ENCODE assay signal across 1 cellular context in the genomic region with DNA sequence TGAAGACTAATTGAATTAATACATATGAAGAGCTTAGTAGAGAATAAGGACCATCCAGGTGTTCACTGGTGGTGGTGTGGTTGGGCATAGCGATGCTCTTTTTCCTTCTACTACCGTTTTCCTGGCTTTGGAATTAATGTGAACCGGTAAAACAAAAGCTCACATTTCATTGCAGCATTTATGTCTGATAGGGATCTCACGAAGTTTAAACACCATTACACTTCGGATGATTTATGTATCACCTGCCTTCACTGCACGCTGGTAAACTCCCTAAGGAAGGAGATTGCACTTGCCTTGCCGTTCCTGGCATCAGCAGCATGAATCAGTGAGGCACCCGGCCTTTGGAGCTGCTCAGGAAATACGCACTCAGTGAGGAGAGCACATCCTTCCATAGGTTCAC.
TF ChIP-seq lines count a peak whose summit lies in the region.

No MANE protein-coding gene starts in this region.

TF ChIP-seq in HEK293, 187 proteins besides CTCF, POLR2A, EP300 and RAD21 (continued from another document):
- TF ChIP-seq, protein P1, sequence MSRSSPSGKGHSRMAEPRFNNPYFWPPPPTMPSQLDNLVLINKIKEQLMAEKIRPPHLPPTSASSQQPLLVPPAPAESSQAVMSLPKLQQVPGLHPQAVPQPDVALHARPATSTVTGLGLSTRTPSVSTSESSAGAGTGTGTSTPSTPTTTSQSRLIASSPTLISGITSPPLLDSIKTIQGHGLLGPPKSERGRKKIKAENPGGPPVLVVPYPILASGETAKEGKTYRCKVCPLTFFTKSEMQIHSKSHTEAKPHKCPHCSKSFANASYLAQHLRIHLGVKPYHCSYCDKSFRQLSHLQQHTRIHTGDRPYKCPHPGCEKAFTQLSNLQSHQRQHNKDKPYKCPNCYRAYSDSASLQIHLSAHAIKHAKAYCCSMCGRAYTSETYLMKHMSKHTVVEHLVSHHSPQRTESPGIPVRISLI (tag by site-specific recombination; IDR thresholded peaks at IDR 0.05), result no peak
- TF ChIP-seq ZNF596 (tag by site-specific recombination; IDR thresholded peaks at IDR 0.05) (no peak), ZNF292 (tag by site-specific recombination; IDR thresholded peaks at IDR 0.05; ENCODE audit: borderline replicate concordance, low read depth) (no peak), ZNF404 (tag by site-specific recombination; IDR thresholded peaks at IDR 0.05) (no peak), ZFHX2 (tag by site-specific recombination; conservative IDR thresholded peaks at IDR 0.05) (no peak), ZNF530 (tag by site-specific recombination; IDR thresholded peaks at IDR 0.05; ENCODE audit: low read depth) (no peak), ZNF610 (tag by site-specific recombination; IDR thresholded peaks at IDR 0.05; ENCODE audit: borderline replicate concordance) (peak; percentile 55; the same call in 1 of the 2 replicates), ZNF311 (tag by site-specific recombination; IDR thresholded peaks at IDR 0.05; ENCODE audit: borderline replicate concordance) (no peak), ZSCAN23 (tag by site-specific recombination; IDR thresholded peaks at IDR 0.05) (no peak), ZFP37 (tag by site-specific recombination; IDR thresholded peaks at IDR 0.05) (no peak), ZNF2 (tag by site-specific recombination; IDR thresholded peaks at IDR 0.05) (no peak), ZBTB8A (tag by site-specific recombination; IDR thresholded peaks at IDR 0.05) (0 out of 2 replicates have a peak, but pooled peaks have one; percentile 7), ZNF664 (tag by site-specific recombination; IDR thresholded peaks at IDR 0.05) (no peak), ZNF629 (tag by site-specific recombination; IDR thresholded peaks at IDR 0.05) (peak; percentile 76), SETDB1 (IDR thresholded peaks at IDR 0.05; ENCODE audit: insufficient read length, low read length) (no peak), GFI1B (tag by site-specific recombination; IDR thresholded peaks at IDR 0.05) (no peak), ZNF324 (tag by site-specific recombination; IDR thresholded peaks at IDR 0.05) (no peak), SCRT1 (tag by site-specific recombination; IDR thresholded peaks at IDR 0.05; ENCODE audit: borderline replicate concordance) (no peak), ZNF112 (tag by site-specific recombination; IDR thresholded peaks at IDR 0.05) (no peak), ZNF658 (tag by site-specific recombination; IDR thresholded peaks at IDR 0.05) (no peak), HOXD13 (CRISPR knock-in tag; IDR thresholded peaks at IDR 0.05; ENCODE audit: borderline replicate concordance) (no peak), IKZF3 (tag by site-specific recombination; IDR thresholded peaks at IDR 0.05) (peak; percentile 55), ZNF677 (tag by site-specific recombination; IDR thresholded peaks at IDR 0.05) (no peak), ZEB2 (tag by site-specific recombination; IDR thresholded peaks at IDR 0.05) (peak; percentile 61)
- TF ChIP-seq, protein P2, sequence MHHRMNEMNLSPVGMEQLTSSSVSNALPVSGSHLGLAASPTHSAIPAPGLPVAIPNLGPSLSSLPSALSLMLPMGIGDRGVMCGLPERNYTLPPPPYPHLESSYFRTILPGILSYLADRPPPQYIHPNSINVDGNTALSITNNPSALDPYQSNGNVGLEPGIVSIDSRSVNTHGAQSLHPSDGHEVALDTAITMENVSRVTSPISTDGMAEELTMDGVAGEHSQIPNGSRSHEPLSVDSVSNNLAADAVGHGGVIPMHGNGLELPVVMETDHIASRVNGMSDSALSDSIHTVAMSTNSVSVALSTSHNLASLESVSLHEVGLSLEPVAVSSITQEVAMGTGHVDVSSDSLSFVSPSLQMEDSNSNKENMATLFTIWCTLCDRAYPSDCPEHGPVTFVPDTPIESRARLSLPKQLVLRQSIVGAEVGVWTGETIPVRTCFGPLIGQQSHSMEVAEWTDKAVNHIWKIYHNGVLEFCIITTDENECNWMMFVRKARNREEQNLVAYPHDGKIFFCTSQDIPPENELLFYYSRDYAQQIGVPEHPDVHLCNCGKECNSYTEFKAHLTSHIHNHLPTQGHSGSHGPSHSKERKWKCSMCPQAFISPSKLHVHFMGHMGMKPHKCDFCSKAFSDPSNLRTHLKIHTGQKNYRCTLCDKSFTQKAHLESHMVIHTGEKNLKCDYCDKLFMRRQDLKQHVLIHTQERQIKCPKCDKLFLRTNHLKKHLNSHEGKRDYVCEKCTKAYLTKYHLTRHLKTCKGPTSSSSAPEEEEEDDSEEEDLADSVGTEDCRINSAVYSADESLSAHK (tag by site-specific recombination; IDR thresholded peaks at IDR 0.05), result peak; percentile 66
- TF ChIP-seq, protein P3, sequence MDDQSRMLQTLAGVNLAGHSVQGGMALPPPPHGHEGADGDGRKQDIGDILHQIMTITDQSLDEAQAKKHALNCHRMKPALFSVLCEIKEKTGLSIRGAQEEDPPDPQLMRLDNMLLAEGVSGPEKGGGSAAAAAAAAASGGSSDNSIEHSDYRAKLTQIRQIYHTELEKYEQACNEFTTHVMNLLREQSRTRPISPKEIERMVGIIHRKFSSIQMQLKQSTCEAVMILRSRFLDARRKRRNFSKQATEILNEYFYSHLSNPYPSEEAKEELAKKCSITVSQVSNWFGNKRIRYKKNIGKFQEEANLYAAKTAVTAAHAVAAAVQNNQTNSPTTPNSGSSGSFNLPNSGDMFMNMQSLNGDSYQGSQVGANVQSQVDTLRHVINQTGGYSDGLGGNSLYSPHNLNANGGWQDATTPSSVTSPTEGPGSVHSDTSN (CRISPR knock-in tag; IDR thresholded peaks at IDR 0.05), result no peak
- TF ChIP-seq, protein P4, sequence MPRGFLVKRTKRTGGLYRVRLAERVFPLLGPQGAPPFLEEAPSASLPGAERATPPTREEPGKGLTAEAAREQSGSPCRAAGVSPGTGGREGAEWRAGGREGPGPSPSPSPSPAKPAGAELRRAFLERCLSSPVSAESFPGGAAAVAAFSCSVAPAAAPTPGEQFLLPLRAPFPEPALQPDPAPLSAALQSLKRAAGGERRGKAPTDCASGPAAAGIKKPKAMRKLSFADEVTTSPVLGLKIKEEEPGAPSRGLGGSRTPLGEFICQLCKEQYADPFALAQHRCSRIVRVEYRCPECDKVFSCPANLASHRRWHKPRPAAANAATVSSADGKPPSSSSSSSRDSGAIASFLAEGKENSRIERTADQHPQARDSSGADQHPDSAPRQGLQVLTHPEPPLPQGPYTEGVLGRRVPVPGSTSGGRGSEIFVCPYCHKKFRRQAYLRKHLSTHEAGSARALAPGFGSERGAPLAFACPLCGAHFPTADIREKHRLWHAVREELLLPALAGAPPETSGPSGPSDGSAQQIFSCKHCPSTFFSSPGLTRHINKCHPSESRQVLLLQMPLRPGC (tag by site-specific recombination; IDR thresholded peaks at IDR 0.05), result peak; percentile 81
- TF ChIP-seq, protein P5, sequence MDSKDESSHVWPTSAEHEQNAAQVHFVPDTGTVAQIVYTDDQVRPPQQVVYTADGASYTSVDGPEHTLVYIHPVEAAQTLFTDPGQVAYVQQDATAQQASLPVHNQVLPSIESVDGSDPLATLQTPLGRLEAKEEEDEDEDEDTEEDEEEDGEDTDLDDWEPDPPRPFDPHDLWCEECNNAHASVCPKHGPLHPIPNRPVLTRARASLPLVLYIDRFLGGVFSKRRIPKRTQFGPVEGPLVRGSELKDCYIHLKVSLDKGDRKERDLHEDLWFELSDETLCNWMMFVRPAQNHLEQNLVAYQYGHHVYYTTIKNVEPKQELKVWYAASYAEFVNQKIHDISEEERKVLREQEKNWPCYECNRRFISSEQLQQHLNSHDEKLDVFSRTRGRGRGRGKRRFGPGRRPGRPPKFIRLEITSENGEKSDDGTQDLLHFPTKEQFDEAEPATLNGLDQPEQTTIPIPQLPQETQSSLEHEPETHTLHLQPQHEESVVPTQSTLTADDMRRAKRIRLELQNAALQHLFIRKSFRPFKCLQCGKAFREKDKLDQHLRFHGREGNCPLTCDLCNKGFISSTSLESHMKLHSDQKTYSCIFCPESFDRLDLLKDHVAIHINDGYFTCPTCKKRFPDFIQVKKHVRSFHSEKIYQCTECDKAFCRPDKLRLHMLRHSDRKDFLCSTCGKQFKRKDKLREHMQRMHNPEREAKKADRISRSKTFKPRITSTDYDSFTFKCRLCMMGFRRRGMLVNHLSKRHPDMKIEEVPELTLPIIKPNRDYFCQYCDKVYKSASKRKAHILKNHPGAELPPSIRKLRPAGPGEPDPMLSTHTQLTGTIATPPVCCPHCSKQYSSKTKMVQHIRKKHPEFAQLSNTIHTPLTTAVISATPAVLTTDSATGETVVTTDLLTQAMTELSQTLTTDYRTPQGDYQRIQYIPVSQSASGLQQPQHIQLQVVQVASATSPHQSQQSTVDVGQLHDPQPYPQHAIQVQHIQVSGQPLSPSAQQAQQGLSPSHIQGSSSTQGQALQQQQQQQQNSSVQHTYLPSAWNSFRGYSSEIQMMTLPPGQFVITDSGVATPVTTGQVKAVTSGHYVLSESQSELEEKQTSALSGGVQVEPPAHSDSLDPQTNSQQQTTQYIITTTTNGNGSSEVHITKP (tag by site-specific recombination; IDR thresholded peaks at IDR 0.05), result no peak
- TF ChIP-seq, protein P6, sequence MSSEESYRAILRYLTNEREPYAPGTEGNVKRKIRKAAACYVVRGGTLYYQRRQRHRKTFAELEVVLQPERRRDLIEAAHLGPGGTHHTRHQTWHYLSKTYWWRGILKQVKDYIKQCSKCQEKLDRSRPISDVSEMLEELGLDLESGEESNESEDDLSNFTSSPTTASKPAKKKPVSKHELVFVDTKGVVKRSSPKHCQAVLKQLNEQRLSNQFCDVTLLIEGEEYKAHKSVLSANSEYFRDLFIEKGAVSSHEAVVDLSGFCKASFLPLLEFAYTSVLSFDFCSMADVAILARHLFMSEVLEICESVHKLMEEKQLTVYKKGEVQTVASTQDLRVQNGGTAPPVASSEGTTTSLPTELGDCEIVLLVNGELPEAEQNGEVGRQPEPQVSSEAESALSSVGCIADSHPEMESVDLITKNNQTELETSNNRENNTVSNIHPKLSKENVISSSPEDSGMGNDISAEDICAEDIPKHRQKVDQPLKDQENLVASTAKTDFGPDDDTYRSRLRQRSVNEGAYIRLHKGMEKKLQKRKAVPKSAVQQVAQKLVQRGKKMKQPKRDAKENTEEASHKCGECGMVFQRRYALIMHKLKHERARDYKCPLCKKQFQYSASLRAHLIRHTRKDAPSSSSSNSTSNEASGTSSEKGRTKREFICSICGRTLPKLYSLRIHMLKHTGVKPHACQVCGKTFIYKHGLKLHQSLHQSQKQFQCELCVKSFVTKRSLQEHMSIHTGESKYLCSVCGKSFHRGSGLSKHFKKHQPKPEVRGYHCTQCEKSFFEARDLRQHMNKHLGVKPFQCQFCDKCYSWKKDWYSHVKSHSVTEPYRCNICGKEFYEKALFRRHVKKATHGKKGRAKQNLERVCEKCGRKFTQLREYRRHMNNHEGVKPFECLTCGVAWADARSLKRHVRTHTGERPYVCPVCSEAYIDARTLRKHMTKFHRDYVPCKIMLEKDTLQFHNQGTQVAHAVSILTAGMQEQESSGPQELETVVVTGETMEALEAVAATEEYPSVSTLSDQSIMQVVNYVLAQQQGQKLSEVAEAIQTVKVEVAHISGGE (tag by site-specific recombination; conservative IDR thresholded peaks at IDR 0.05; ENCODE audit: low read depth), result 0 out of 2 replicates have a peak, but pooled peaks have one; percentile 8
- TF ChIP-seq, protein P7, sequence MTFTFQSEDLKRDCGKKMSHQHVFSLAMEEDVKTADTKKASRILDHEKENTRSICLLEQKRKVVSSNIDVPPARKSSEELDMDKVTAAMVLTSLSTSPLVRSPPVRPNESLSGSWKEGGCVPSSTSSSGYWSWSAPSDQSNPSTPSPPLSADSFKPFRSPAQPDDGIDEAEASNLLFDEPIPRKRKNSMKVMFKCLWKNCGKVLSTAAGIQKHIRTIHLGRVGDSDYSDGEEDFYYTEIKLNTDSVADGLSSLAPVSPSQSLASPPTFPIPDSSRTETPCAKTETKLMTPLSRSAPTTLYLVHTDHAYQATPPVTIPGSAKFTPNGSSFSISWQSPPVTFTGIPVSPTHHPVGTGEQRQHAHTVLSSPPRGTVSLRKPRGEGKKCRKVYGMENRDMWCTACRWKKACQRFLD (tag by site-specific recombination; IDR thresholded peaks at IDR 0.05), result no peak
- TF ChIP-seq, protein P8, sequence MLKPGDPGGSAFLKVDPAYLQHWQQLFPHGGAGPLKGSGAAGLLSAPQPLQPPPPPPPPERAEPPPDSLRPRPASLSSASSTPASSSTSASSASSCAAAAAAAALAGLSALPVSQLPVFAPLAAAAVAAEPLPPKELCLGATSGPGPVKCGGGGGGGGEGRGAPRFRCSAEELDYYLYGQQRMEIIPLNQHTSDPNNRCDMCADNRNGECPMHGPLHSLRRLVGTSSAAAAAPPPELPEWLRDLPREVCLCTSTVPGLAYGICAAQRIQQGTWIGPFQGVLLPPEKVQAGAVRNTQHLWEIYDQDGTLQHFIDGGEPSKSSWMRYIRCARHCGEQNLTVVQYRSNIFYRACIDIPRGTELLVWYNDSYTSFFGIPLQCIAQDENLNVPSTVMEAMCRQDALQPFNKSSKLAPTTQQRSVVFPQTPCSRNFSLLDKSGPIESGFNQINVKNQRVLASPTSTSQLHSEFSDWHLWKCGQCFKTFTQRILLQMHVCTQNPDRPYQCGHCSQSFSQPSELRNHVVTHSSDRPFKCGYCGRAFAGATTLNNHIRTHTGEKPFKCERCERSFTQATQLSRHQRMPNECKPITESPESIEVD (tag by site-specific recombination; IDR thresholded peaks at IDR 0.05), result peak; percentile 86
- TF ChIP-seq, protein P9, sequence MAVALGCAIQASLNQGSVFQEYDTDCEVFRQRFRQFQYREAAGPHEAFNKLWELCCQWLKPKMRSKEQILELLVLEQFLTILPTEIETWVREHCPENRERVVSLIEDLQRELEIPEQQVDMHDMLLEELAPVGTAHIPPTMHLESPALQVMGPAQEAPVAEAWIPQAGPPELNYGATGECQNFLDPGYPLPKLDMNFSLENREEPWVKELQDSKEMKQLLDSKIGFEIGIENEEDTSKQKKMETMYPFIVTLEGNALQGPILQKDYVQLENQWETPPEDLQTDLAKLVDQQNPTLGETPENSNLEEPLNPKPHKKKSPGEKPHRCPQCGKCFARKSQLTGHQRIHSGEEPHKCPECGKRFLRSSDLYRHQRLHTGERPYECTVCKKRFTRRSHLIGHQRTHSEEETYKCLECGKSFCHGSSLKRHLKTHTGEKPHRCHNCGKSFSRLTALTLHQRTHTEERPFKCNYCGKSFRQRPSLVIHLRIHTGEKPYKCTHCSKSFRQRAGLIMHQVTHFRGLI (tag by site-specific recombination; IDR thresholded peaks at IDR 0.05), result 0 out of 2 replicates have a peak, but pooled peaks have one; percentile 61
- TF ChIP-seq, protein P10, sequence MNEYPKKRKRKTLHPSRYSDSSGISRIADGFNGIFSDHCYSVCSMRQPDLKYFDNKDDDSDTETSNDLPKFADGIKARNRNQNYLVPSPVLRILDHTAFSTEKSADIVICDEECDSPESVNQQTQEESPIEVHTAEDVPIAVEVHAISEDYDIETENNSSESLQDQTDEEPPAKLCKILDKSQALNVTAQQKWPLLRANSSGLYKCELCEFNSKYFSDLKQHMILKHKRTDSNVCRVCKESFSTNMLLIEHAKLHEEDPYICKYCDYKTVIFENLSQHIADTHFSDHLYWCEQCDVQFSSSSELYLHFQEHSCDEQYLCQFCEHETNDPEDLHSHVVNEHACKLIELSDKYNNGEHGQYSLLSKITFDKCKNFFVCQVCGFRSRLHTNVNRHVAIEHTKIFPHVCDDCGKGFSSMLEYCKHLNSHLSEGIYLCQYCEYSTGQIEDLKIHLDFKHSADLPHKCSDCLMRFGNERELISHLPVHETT (tag by site-specific recombination; IDR thresholded peaks at IDR 0.05), result peak; percentile 46; the same call in 1 of the 2 replicates
